In the genomic region with DNA sequence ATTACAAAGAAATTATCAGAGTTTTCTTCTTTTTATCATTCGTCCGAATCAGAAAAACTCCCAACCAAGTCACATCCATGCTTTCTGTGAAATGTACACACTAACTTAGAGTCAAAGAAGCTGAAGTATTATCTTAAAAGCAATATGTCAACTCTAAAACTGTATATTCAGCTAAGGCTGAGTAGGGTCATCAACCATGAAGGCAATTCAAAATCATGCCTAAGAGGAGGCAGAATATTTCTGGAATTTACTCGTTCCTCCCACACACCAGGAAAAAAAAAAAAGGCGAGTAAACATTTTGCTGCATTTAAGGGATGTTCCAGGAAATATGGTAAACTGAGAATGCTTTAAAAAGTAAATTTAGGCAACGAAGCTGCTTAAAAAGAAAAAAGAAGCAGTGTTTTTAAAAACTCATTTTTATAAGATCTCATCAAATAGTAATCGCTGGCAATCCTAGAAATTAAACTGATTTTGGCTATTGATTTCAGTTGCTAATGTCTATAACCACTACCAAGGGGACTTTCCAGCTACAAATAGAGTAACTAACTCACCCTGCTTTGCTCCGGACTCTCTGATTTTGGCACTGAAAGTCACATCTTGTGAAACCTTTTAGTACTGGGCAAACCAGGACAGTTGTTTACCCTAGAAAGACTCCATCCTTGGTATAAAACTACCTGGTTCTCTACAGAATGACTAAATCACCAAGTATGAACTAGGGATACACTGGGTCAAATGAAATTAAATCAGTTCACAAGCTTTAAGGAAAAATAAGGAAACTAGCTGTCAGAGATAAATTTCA, we compare ENCODE assay signal across 20 cellular contexts.
DNase-seq lines count a peak whose midpoint lies in the region; ATAC-seq and TF ChIP-seq lines count a peak whose summit lies in the region.
"Had no signal": no experiment of that assay in that cellular context is flagged by ENCODE, and none has a peak within 500 bp of the region (broad histone marks: within the 10 kb centered on the region; RNA-seq: fewer than 3 reads in every experiment).

No MANE protein-coding gene starts in this region.

- RAD21 ChIA-PET in HCT116 (lab: Charles Lee; ENCODE audit: low non-redundant PET in 1 of 2, low total read pairs in 2 of 2, uncharacterized antibody in 2 of 2, unreplicated experiment in 2 of 2): no interaction called here

- peaks cover 3% of the 10 kb centered on the region for H3K36me3 Mint-ChIP-seq in activated CD4-positive, alpha-beta memory T cell treated with anti-CD3 and anti-CD28 coated beads for 36 hours
- H3K36me3 Mint-ChIP-seq: activated naive CD8-positive, alpha-beta T cell had no signal

- no peak overlapping the region for H2BK15ac ChIP-seq in mesenchymal stem cell (ENCODE audit: low read depth, poor library complexity, severe bottlenecking)

- no peak overlapping the region for H3K4me3 Mint-ChIP-seq in activated CD4-positive, alpha-beta memory T cell treated with anti-CD3 and anti-CD28 coated beads for 36 hours
- H3K4me3 Mint-ChIP-seq: activated CD4-positive, alpha-beta memory T cell treated with anti-CD3 and anti-CD28 coated beads, Interleukin-2, amount 10 ng/mL, durations not matched to agents 7 days and 5 days; activated naive CD8-positive, alpha-beta T cell; H9; IgD-negative memory B cell; nephron progenitor cell had no signal

- H3K9me2 ChIP-seq in HCT116 (ENCODE audit: insufficient read depth): no peaks in the 10 kb centered on the region

- no peaks in the 10 kb centered on the region for H3K9me3 Mint-ChIP-seq in activated CD4-positive, alpha-beta memory T cell treated with anti-CD3 and anti-CD28 coated beads for 36 hours
- H3K9me3 Mint-ChIP-seq: activated CD4-positive, alpha-beta memory T cell treated with anti-CD3 and anti-CD28 coated beads, Interleukin-2, amount 10 ng/mL, durations not matched to agents 7 days and 5 days; H9 had no signal

- no peak for TF ChIP-seq POLR2A in HCT116 (IDR thresholded peaks at IDR 0.05; ENCODE audit: borderline replicate concordance, extremely low read depth, insufficient read depth, insufficient read length)

- DNase-seq in HCT116 (ENCODE audit: low read depth, low spot score): no peak
- peak; percentile 30 for DNase-seq in fibroblast of gingiva (ENCODE audit: low read depth)
- no peak for DNase-seq in mesenchymal stem cell
- DNase-seq in activated CD4-positive, alpha-beta memory T cell treated with anti-CD3 and anti-CD28 coated beads for 36 hours: no peak
- DNase-seq: activated CD4-positive, alpha-beta memory T cell treated with anti-CD3 and anti-CD28 coated beads, Interleukin-2, amount 10 ng/mL, durations not matched to agents 7 days and 5 days; cerebellar nuclear complex; DMS79 treated with DMSO at 0.1 percent for 48 hours; foreskin melanocyte; H9; NCI-H2081; NCI-H446; nephron progenitor cell; T-helper 9 cell had no signal

- POLR2A ChIA-PET in HCT116 (lab: Charles Lee): no interaction called here
- POLR2A ChIA-PET in activated CD4-positive, alpha-beta memory T cell treated with anti-CD3 and anti-CD28 coated beads for 36 hours (lab: Charles Lee): interaction anchor here (0.7 kb wide), 1 partner anchor 141 kb away, joined by 3 read pairs; no protein-coding TSS in a partner anchor

- H4K8ac ChIP-seq in mesenchymal stem cell (ENCODE audit: low read length): no peak overlapping the region

- H3K27ac ChIP-seq in HCT116 (ENCODE audit: low read depth, low read length): no peak overlapping the region; the same call in 1 of the 2 replicates
- H3K27ac ChIP-seq in mesenchymal stem cell (ENCODE audit: low read length, poor library complexity, severe bottlenecking): no peak overlapping the region
- peak overlapping the region; percentile 48 for H3K27ac ChIP-seq in subcutaneous abdominal adipose tissue (ENCODE audit: low read depth, low read length)
- H3K27ac ChIP-seq: BLaER1 treated with 17β-estradiol and CSF1 and Interleukin-3, amounts not matched to agents 10 nM and 100 nM had no signal

- WGBS in mesenchymal stem cell: 100% methylated on average over 2 of the region's 7 CpGs

- H2BK120ac ChIP-seq in mesenchymal stem cell (ENCODE audit: low read depth, low read length): no peak overlapping the region

- H2AFZ ChIP-seq in HCT116 (ENCODE audit: low read depth, low read length, poor library complexity, severe bottlenecking) (no peak overlapping the region), mesenchymal stem cell (ENCODE audit: low read depth, low read length) (no peak overlapping the region)

- H2AK5ac ChIP-seq in mesenchymal stem cell (ENCODE audit: low read length, severe bottlenecking): no peak overlapping the region

- no peak for TF ChIP-seq CTCF in HCT116 (IDR thresholded peaks at IDR 0.05 in 2 of 3, conservative IDR thresholded peaks at IDR 0.05 in 1 of 3; ENCODE audit: borderline replicate concordance in 1 of 3, insufficient read depth in 1 of 3, low read depth in 2 of 3, low read length in 2 of 3)

- H3K4ac ChIP-seq in mesenchymal stem cell (ENCODE audit: low read depth in 1 of 2, low read length in 2 of 2): no peak overlapping the region

- no peak overlapping the region for H3K18ac ChIP-seq in mesenchymal stem cell (ENCODE audit: low read depth in 1 of 2, low read length in 2 of 2)

- no TSS peak for BruUV-seq in HCT116 (replicated peaks; lab: Mats Ljungman, UMichigan)

- intact Hi-C loops in HCT116 (cut with micrococcal nuclease): loop anchor here (10.0 kb wide), 1 partner anchor 1535 kb away; no protein-coding TSS in a partner anchor
- intact Hi-C loops in activated CD4-positive, alpha-beta memory T cell treated with anti-CD3 and anti-CD28 coated beads for 36 hours (cut with micrococcal nuclease): loop anchor here (5.0 kb wide), 1 partner anchor 83 kb away; a partner anchor contains a TSS

- no peaks in the 10 kb centered on the region for H3K79me1 ChIP-seq in mesenchymal stem cell (replicated peaks; ENCODE audit: low read length, poor library complexity, severe bottlenecking)

- H3K9me3 ChIP-seq in HCT116 (ENCODE audit: control insufficient read depth in 1 of 2, insufficient read depth in 1 of 2, low read depth in 1 of 2, low read length in 2 of 2) (no peaks in the 10 kb centered on the region), mesenchymal stem cell (ENCODE audit: control insufficient read depth, low read length) (no peaks in the 10 kb centered on the region), subcutaneous abdominal adipose tissue (ENCODE audit: control insufficient read depth in 5 of 5, low read length in 5 of 5) (no peaks in the 10 kb centered on the region)

- H3K14ac ChIP-seq in mesenchymal stem cell (ENCODE audit: low read length in 2 of 2): no peak overlapping the region

- no peaks in the 10 kb centered on the region for H3K27me3 Mint-ChIP-seq in activated CD4-positive, alpha-beta memory T cell treated with anti-CD3 and anti-CD28 coated beads for 36 hours
- H3K27me3 Mint-ChIP-seq: activated CD4-positive, alpha-beta memory T cell treated with anti-CD3 and anti-CD28 coated beads, Interleukin-2, amount 10 ng/mL, durations not matched to agents 7 days and 5 days; activated naive CD8-positive, alpha-beta T cell; IgD-negative memory B cell had no signal

- H3K9ac ChIP-seq in HCT116 (ENCODE audit: low read length) (no peak overlapping the region), mesenchymal stem cell (ENCODE audit: low read length) (peak overlapping the region; percentile 86), subcutaneous abdominal adipose tissue (ENCODE audit: low read length in 5 of 5) (no peak overlapping the region)
- H3K9ac ChIP-seq: BLaER1 treated with 17β-estradiol and CSF1 and Interleukin-3, amounts not matched to agents 10 nM and 100 nM had no signal

- H3K79me2 ChIP-seq in HCT116 (ENCODE audit: insufficient read depth, low read length): no peaks in the 10 kb centered on the region

- H3K27ac Mint-ChIP-seq in activated CD4-positive, alpha-beta memory T cell treated with anti-CD3 and anti-CD28 coated beads for 36 hours: no peak overlapping the region
- H3K27ac Mint-ChIP-seq: activated CD4-positive, alpha-beta memory T cell treated with anti-CD3 and anti-CD28 coated beads, Interleukin-2, amount 10 ng/mL, durations not matched to agents 7 days and 5 days; activated naive CD8-positive, alpha-beta T cell; H9; nephron progenitor cell had no signal

- H3K36me3 ChIP-seq in HCT116 (ENCODE audit: control insufficient read depth in 1 of 2, insufficient read depth in 2 of 2, low read length in 2 of 2): no peaks in the 10 kb centered on the region
- no peaks in the 10 kb centered on the region for H3K36me3 ChIP-seq in mesenchymal stem cell (ENCODE audit: control insufficient read depth in 1 of 2, insufficient read depth in 2 of 2, low read depth in 1 of 2, low read length in 2 of 2)
- H3K36me3 ChIP-seq in subcutaneous abdominal adipose tissue (ENCODE audit: control insufficient read depth in 5 of 5, insufficient read depth in 5 of 5, low read length in 5 of 5): peaks cover 0 to 15% (median 6%) of the 10 kb centered on the region in 5 donors

- no peak for TF ChIP-seq RAD21 in HCT116 (IDR thresholded peaks at IDR 0.05; ENCODE audit: low read depth)

- H3K27me3 ChIP-seq in HCT116 (ENCODE audit: insufficient read depth, low read length) (no peaks in the 10 kb centered on the region), mesenchymal stem cell (ENCODE audit: control insufficient read depth in 1 of 2, insufficient read depth in 1 of 2, low read length in 2 of 2) (no peaks in the 10 kb centered on the region), subcutaneous abdominal adipose tissue (ENCODE audit: control insufficient read depth in 5 of 5, insufficient read depth in 4 of 5, low read length in 5 of 5) (no peaks in the 10 kb centered on the region)
- H3K27me3 ChIP-seq: BLaER1 treated with 17β-estradiol and CSF1 and Interleukin-3, amounts not matched to agents 10 nM and 100 nM had no signal

- no peak overlapping the region for H3K23ac ChIP-seq in mesenchymal stem cell (ENCODE audit: low read length in 2 of 2)

- H3K4me2 ChIP-seq in HCT116 (ENCODE audit: low read length): peak overlapping the region; percentile 49
- H3K4me2 ChIP-seq in mesenchymal stem cell (ENCODE audit: low read length, poor library complexity, severe bottlenecking): no peak overlapping the region

- no peak overlapping the region for H3K4me3 ChIP-seq in HCT116 (replicated peaks in 1 of 2; ENCODE audit: low read depth in 1 of 2, low read length in 2 of 2)
- no peak overlapping the region for H3K4me3 ChIP-seq in mesenchymal stem cell (ENCODE audit: insufficient read depth in 1 of 2, low read depth in 1 of 2, low read length in 2 of 2)
- H3K4me3 ChIP-seq in subcutaneous abdominal adipose tissue (ENCODE audit: low read depth in 1 of 5, low read length in 5 of 5): no peak overlapping the region
- H3K4me3 ChIP-seq: BLaER1 treated with 17β-estradiol and CSF1 and Interleukin-3, amounts not matched to agents 10 nM and 100 nM had no signal

- no peak overlapping the region for H2BK5ac ChIP-seq in mesenchymal stem cell (ENCODE audit: low read depth, low read length, poor library complexity, severe bottlenecking)

- H4K20me1 ChIP-seq in HCT116 (ENCODE audit: insufficient read depth): no peaks in the 10 kb centered on the region
- H4K20me1 ChIP-seq: BLaER1 treated with 17β-estradiol and CSF1 and Interleukin-3, amounts not matched to agents 10 nM and 100 nM had no signal

- ATAC-seq in HCT116: no peak
- no peak for ATAC-seq in GM19452 (IDR thresholded peaks at IDR 0.05; ENCODE audit: unreplicated experiment)
- ATAC-seq in HG02759 (IDR thresholded peaks at IDR 0.05; ENCODE audit: unreplicated experiment): no peak
- ATAC-seq in GM18909 (IDR thresholded peaks at IDR 0.05; ENCODE audit: poor library complexity, unreplicated experiment): no peak

- H2BK12ac ChIP-seq in mesenchymal stem cell (ENCODE audit: low read length in 2 of 2): no peak overlapping the region

- H3K4me1 Mint-ChIP-seq in activated CD4-positive, alpha-beta memory T cell treated with anti-CD3 and anti-CD28 coated beads for 36 hours (ENCODE audit: low read depth): peaks cover 4% of the 10 kb centered on the region

- no peak overlapping the region for H4K91ac ChIP-seq in mesenchymal stem cell (ENCODE audit: low read length)

- CTCF ChIA-PET in HCT116 (lab: Charles Lee): interaction anchor here (0.9 to 1.3 kb wide), 2 partner anchors 9 to 37 kb away, joined by 3 read pairs; no protein-coding TSS in a partner anchor
- CTCF ChIA-PET in activated CD4-positive, alpha-beta memory T cell treated with anti-CD3 and anti-CD28 coated beads for 36 hours (lab: Charles Lee): interaction anchor here (0.7 to 1.4 kb wide), 5 partner anchors 9 to 661 kb away, joined by 3 read pairs; no protein-coding TSS in a partner anchor

- peaks cover 15 to 38% of the 10 kb centered on the region in 2 experiments; a peak in 3 of 4 replicates for H3K4me1 ChIP-seq in HCT116 (ENCODE audit: control insufficient read depth in 1 of 2, insufficient read depth in 2 of 2, low read length in 2 of 2)
- H3K4me1 ChIP-seq in mesenchymal stem cell (ENCODE audit: control insufficient read depth, insufficient read depth, low read depth, low read length): no peaks in the 10 kb centered on the region
- H3K4me1 ChIP-seq in subcutaneous abdominal adipose tissue (ENCODE audit: control insufficient read depth in 5 of 5, insufficient read depth in 5 of 5, low read length in 5 of 5): peaks cover 0 to 14% (median 0%) of the 10 kb centered on the region in 5 donors
